ENCODE assay signal across 17 cellular contexts in genomic region chr11:70528794-70529580, GRCh38.
DNase-seq lines count a peak whose midpoint lies in the region; ATAC-seq, FAIRE-seq and TF ChIP-seq lines count a peak whose summit lies in the region.
"Had no signal": no experiment of that assay in that cellular context is flagged by ENCODE, and none has a peak within 500 bp of the region (broad histone marks: within the 10 kb centered on the region; RNA-seq: fewer than 3 reads in every experiment).

No MANE protein-coding gene starts in this region.

- H2BK12ac ChIP-seq in neuronal stem cell (ENCODE audit: low read length): peak overlapping the region; percentile 27

- no peak overlapping the region for H2AFZ ChIP-seq in neuronal stem cell (ENCODE audit: low read length)

- DNase-seq in right cardiac atrium (peak in 2 of 3 donors; percentile 16 to 29), left cardiac atrium (no peak), kidney (peak; percentile 59), neuronal stem cell (ENCODE audit: low spot score) (no peak), aorta (peak; percentile 37 to 61)
- DNase-seq: CD8-positive, alpha-beta T cell; COR-L47; DND-41; GDM1; GOT3 had no signal

- no peaks in the 10 kb centered on the region for H3K36me3 ChIP-seq in kidney (ENCODE audit: control insufficient read depth in 1 of 2, insufficient read depth in 2 of 2, low read length in 2 of 2)
- no peaks in the 10 kb centered on the region for H3K36me3 ChIP-seq in neuronal stem cell (replicated peaks in 1 of 2; ENCODE audit: control insufficient read depth in 2 of 2, insufficient read depth in 2 of 2, low read length in 2 of 2)
- no peaks in the 10 kb centered on the region for H3K36me3 ChIP-seq in aorta (ENCODE audit: control insufficient read depth in 1 of 2, insufficient read depth in 2 of 2, low read length in 1 of 2)

- H3K4ac ChIP-seq in neuronal stem cell (ENCODE audit: low read length): no peak overlapping the region

- no peak overlapping the region for H3K4me3 ChIP-seq in right cardiac atrium (ENCODE audit: low read length)
- no peak overlapping the region for H3K4me3 ChIP-seq in kidney (ENCODE audit: low read length in 2 of 2)
- no peak overlapping the region for H3K4me3 ChIP-seq in neuronal stem cell (ENCODE audit: low read length in 2 of 2)
- no peak overlapping the region for H3K4me3 ChIP-seq in aorta (ENCODE audit: low read length in 2 of 2)
- H3K4me3 ChIP-seq: A549 had no signal

- no peaks in the 10 kb centered on the region for H3K36me3 Mint-ChIP-seq in activated T-helper 17 cell treated with anti-CD3 and anti-CD28 coated beads, Interleukin-2, amount 50 U/mL, for 72 hours (ENCODE audit: low read depth)
- H3K36me3 Mint-ChIP-seq: CD14-positive monocyte; CD8-positive, alpha-beta T cell had no signal

- H3K9me3 Mint-ChIP-seq in activated T-helper 17 cell treated with anti-CD3 and anti-CD28 coated beads, Interleukin-2, amount 50 U/mL, for 72 hours: peaks cover 4% of the 10 kb centered on the region
- H3K9me3 Mint-ChIP-seq: CD8-positive, alpha-beta T cell; H9 had no signal

- peak overlapping the region; percentile 85 for H3K14ac ChIP-seq in neuronal stem cell (ENCODE audit: low read length)

- H2BK5ac ChIP-seq in neuronal stem cell (ENCODE audit: low read length): peak overlapping the region; percentile 41

- TF ChIP-seq CTCF in kidney (IDR thresholded peaks at IDR 0.05; ENCODE audit: borderline replicate concordance, extremely low read depth, insufficient read depth): no peak

- 90% methylated on average over 18 of the region's 18 CpGs for WGBS in right cardiac atrium
- WGBS in neuronal stem cell (ENCODE audit: extremely low coverage in 2 of 2, insufficient read length in 2 of 2, insufficient replicate concordance in 1 of 2), 2 donors: no CpG with 5 or more reads among the region's 18 CpGs
- WGBS in aorta, 2 donors: 90 to 92% methylated on average over 16 to 18 of the region's 18 CpGs

- H3K18ac ChIP-seq in neuronal stem cell (ENCODE audit: low read length): peak overlapping the region; percentile 65

- no peak for FAIRE-seq in kidney (lab: Jason Lieb, UNC)
- FAIRE-seq: A549, D721Med, GM12892 had no signal

- no peak overlapping the region for H3K4me2 ChIP-seq in neuronal stem cell (ENCODE audit: insufficient read depth, low read length, poor library complexity, severe bottlenecking)
- H3K4me2 ChIP-seq: A549 had no signal

- H3K27ac ChIP-seq in right cardiac atrium (ENCODE audit: low read length) (no peak overlapping the region), kidney (ENCODE audit: low read depth in 2 of 2, low read length in 2 of 2) (no peak overlapping the region), neuronal stem cell (replicated peaks; ENCODE audit: low read length) (no peak overlapping the region), aorta (ENCODE audit: low read depth in 1 of 2, low read length in 2 of 2) (no peak overlapping the region)
- H3K27ac ChIP-seq: A549 had no signal

- H3K9ac ChIP-seq in kidney (ENCODE audit: low read length in 2 of 2): no peak overlapping the region
- no peak overlapping the region for H3K9ac ChIP-seq in neuronal stem cell (ENCODE audit: low read depth, low read length, poor library complexity)

- H2BK15ac ChIP-seq in neuronal stem cell (ENCODE audit: low read length): peak overlapping the region; percentile 54

- no peak overlapping the region for H3K27ac Mint-ChIP-seq in activated T-helper 17 cell treated with anti-CD3 and anti-CD28 coated beads, Interleukin-2, amount 50 U/mL, for 72 hours
- H3K27ac Mint-ChIP-seq: CD14-positive monocyte; CD8-positive, alpha-beta T cell; H9 had no signal

- no peak overlapping the region for H4K8ac ChIP-seq in neuronal stem cell (ENCODE audit: low read depth, low read length)

- H2AK5ac ChIP-seq in neuronal stem cell (ENCODE audit: low read depth, low read length): peak overlapping the region; percentile 97

- no peaks in the 10 kb centered on the region for H3K27me3 Mint-ChIP-seq in activated T-helper 17 cell treated with anti-CD3 and anti-CD28 coated beads, Interleukin-2, amount 50 U/mL, for 72 hours

- H3K27me3 ChIP-seq in right cardiac atrium (ENCODE audit: control insufficient read depth, insufficient read depth) (no peaks in the 10 kb centered on the region), neuronal stem cell (ENCODE audit: control insufficient read depth in 3 of 3, insufficient read depth in 3 of 3, low read depth in 1 of 3, low read length in 3 of 3) (no peaks in the 10 kb centered on the region), aorta (ENCODE audit: control insufficient read depth in 1 of 2, insufficient read depth in 2 of 2, low read length in 1 of 2) (no peaks in the 10 kb centered on the region)

- H3K4me1 ChIP-seq in right cardiac atrium (ENCODE audit: control insufficient read depth, insufficient read depth, low read length) (no peaks in the 10 kb centered on the region), kidney (ENCODE audit: control insufficient read depth in 1 of 2, insufficient read depth in 1 of 2, low read depth in 1 of 2, low read length in 2 of 2) (no peaks in the 10 kb centered on the region), neuronal stem cell (ENCODE audit: control insufficient read depth in 2 of 2, insufficient read depth in 1 of 2, low read depth in 1 of 2, low read length in 2 of 2) (peaks cover 26 to 49% of the 10 kb centered on the region in 2 donors), aorta (ENCODE audit: control insufficient read depth in 1 of 2, insufficient read depth in 2 of 2, low read length in 2 of 2) (no peaks in the 10 kb centered on the region)
- H3K4me1 ChIP-seq: A549 had no signal

- no peaks in the 10 kb centered on the region for H3K4me1 Mint-ChIP-seq in activated T-helper 17 cell treated with anti-CD3 and anti-CD28 coated beads, Interleukin-2, amount 50 U/mL, for 72 hours
- H3K4me1 Mint-ChIP-seq: CD14-positive monocyte had no signal

- H3K9me3 ChIP-seq in right cardiac atrium (ENCODE audit: control insufficient read depth, low read length): no peaks in the 10 kb centered on the region
- no peaks in the 10 kb centered on the region for H3K9me3 ChIP-seq in kidney (ENCODE audit: control insufficient read depth in 1 of 2, low read length in 2 of 2)
- H3K9me3 ChIP-seq in neuronal stem cell (replicated peaks in 1 of 2; ENCODE audit: control insufficient read depth in 2 of 2, insufficient read depth in 1 of 2, low read depth in 1 of 2, low read length in 2 of 2): peaks cover 0 to 4% of the 10 kb centered on the region in 2 donors
- H3K9me3 ChIP-seq in aorta (ENCODE audit: control insufficient read depth, low read length): no peaks in the 10 kb centered on the region
- H3K9me3 ChIP-seq: A549 had no signal

- H3K23ac ChIP-seq in neuronal stem cell (ENCODE audit: low read depth, low read length, poor library complexity): peak overlapping the region; percentile 90

- H2BK120ac ChIP-seq in neuronal stem cell (ENCODE audit: low read depth, low read length): peak overlapping the region; percentile 16

- H3K79me1 ChIP-seq in neuronal stem cell (ENCODE audit: low read depth, low read length): peaks cover 1% of the 10 kb centered on the region

- ATAC-seq in right cardiac atrium: no peak
- ATAC-seq in left cardiac atrium: no peak
- no peak for ATAC-seq in aorta (ENCODE audit: low FRiP score)
- no peak for ATAC-seq in activated T-helper 17 cell treated with anti-CD3 and anti-CD28 coated beads, Interleukin-2, amount 50 U/mL, for 72 hours (replicated peaks)
- no peak for ATAC-seq in HG03280 (IDR thresholded peaks at IDR 0.05; ENCODE audit: unreplicated experiment)
- ATAC-seq: A549; CD8-positive, alpha-beta T cell had no signal

- no peak overlapping the region for H3K4me3 Mint-ChIP-seq in activated T-helper 17 cell treated with anti-CD3 and anti-CD28 coated beads, Interleukin-2, amount 50 U/mL, for 72 hours
- H3K4me3 Mint-ChIP-seq: CD14-positive monocyte; CD8-positive, alpha-beta T cell; H9 had no signal

- intact Hi-C loops in right cardiac atrium (cut with DNase I): no loop called here
- intact Hi-C loops in left cardiac atrium (cut with DNase I): no loop called here
- intact Hi-C loops in kidney (cut with DNase I): no loop called here
- intact Hi-C loops in aorta (cut with DNase I): no loop called here

- no peak overlapping the region for H4K91ac ChIP-seq in neuronal stem cell (ENCODE audit: low read depth, low read length, poor library complexity)

Comparison
In these comparisons a context has a peak if more than half of its experiments do, and no peak if none do; other contexts are left out.
1. DNase-seq: peak in right cardiac atrium (2 of 3), kidney (single experiment) and aorta (2 of 2); none in left cardiac atrium (single experiment) and neuronal stem cell (single experiment).